In the genomic region with DNA sequence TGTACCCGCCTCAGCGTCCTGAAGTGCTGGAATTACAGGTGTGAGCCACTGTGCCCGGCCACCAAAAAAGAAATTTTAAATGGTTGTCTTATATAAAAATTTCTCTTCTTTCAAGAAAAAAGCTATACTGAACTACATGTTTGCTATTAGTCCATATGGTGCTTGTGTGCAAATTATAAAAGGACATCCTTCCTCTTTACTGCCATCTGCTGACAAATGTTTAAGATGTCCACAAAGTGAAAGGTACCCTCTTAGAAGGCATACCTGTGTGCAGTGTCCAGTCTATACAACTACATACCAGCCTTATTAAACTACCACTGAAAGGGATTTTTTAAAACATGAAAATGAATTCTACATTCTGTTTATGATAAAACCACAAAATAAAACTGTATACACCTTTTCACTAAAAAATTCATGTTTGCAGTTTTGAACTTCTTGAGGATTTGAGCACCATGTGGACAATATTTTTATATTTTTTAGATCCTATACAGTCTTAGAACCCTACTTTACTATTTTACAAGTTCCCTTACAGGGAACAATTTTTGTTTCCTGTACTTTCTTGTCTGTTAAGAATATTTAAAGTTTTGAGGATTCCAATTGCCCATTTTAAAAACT, we compare ENCODE assay signal across 9 cellular contexts. TPM values are rescaled to one million over a fixed set of nuclear protein-coding genes. Genes with fewer than 3 reads are reported as not detected.
DNase-seq lines count a peak whose midpoint lies in the region; ATAC-seq, FAIRE-seq and TF ChIP-seq lines count a peak whose summit lies in the region.
"Had no signal": no experiment of that assay in that cellular context is flagged by ENCODE, and none has a peak within 500 bp of the region (broad histone marks: within the 10 kb centered on the region; RNA-seq: fewer than 3 reads in every experiment).

No MANE protein-coding gene starts in this region.

- FAIRE-seq in D721Med (lab: Jason Lieb, UNC): peak; percentile 77

- H3K4me1 ChIP-seq in OCI-LY7 (ENCODE audit: insufficient read depth, low read length, poor library complexity, severe bottlenecking): no peaks in the 10 kb centered on the region

- DNase-seq in D721Med (ENCODE audit: insufficient read length, low spot score): no peak
- DNase-seq in OCI-LY7 (ENCODE audit: low spot score): peak; percentile 56
- peak; percentile 34 for DNase-seq in fibroblast of peridontal ligament (ENCODE audit: extremely low read depth)
- DNase-seq in stimulated activated naive B cell treated with anti-CD40 and anti-IgM and Interleukin-4, amounts not matched to agents 10 μg/mL and 1 μg/mL and 100 μg/mL, for 72 hours: no peak
- DNase-seq in OCI-M2 (lab: John Stamatoyannopoulos, UW; ENCODE audit: unreplicated experiment): no peak
- no peak for DNase-seq in activated T-cell treated with anti-CD3 and anti-CD28 coated beads, Interleukin-2, amount 50 U/mL, for 72 hours

- no TSS peak for BruUV-seq in OCI-LY7 (replicated peaks; lab: Mats Ljungman, UMichigan)

- peaks cover 27 to 45% of the 10 kb centered on the region in 2 donors for H3K36me3 Mint-ChIP-seq in stimulated activated naive B cell treated with anti-CD40 and anti-IgM and Interleukin-4, amounts not matched to agents 10 μg/mL and 1 μg/mL and 100 μg/mL, for 72 hours
- H3K36me3 Mint-ChIP-seq in activated T-cell treated with anti-CD3 and anti-CD28 coated beads, Interleukin-2, amount 50 U/mL, for 72 hours (ENCODE audit: insufficient read depth in 2 of 2): peaks cover 2 to 26% of the 10 kb centered on the region in 2 donors

- TF ChIP-seq CTCF in D721Med (IDR thresholded peaks at IDR 0.05; ENCODE audit: insufficient read depth, missing control alignments) (peak; percentile 48), OCI-LY7 (conservative IDR thresholded peaks at IDR 0.05; ENCODE audit: low read length) (peak; percentile 74)

- ATAC-seq in HG03175 (IDR thresholded peaks at IDR 0.05; ENCODE audit: unreplicated experiment) (peak; percentile 51), HG03280 (IDR thresholded peaks at IDR 0.05; ENCODE audit: unreplicated experiment) (no peak)
- ATAC-seq in stimulated activated naive B cell treated with anti-CD40 and anti-IgM and Interleukin-4, amounts not matched to agents 10 μg/mL and 1 μg/mL and 100 μg/mL, for 72 hours (replicated peaks): peak; percentile 61 to 62
- no peak for ATAC-seq in activated T-cell treated with anti-CD3 and anti-CD28 coated beads, Interleukin-2, amount 50 U/mL, for 72 hours (replicated peaks in 1 of 2)

- H3K79me2 ChIP-seq in OCI-LY7 (ENCODE audit: insufficient read depth, low read depth, low read length): no peaks in the 10 kb centered on the region

- no peak overlapping the region for H2AFZ ChIP-seq in OCI-LY7 (ENCODE audit: low read length)

- no peak overlapping the region for H3K4me2 ChIP-seq in OCI-LY7 (ENCODE audit: low read length)

- H3K9me3 ChIP-seq in OCI-LY7 (ENCODE audit: low read length): no peaks in the 10 kb centered on the region

- H3K36me3 ChIP-seq in OCI-LY7 (ENCODE audit: insufficient read depth, low read length): peaks cover 89% of the 10 kb centered on the region

- no peaks in the 10 kb centered on the region for H3K9me2 ChIP-seq in OCI-LY7 (ENCODE audit: insufficient read depth, low read length)

- H3K4me1 Mint-ChIP-seq in stimulated activated naive B cell treated with anti-CD40 and anti-IgM and Interleukin-4, amounts not matched to agents 10 μg/mL and 1 μg/mL and 100 μg/mL, for 72 hours: peaks cover 4 to 5% of the 10 kb centered on the region in 2 donors
- peaks cover 14% of the 10 kb centered on the region for H3K4me1 Mint-ChIP-seq in activated T-cell treated with anti-CD3 and anti-CD28 coated beads, Interleukin-2, amount 50 U/mL, for 72 hours (ENCODE audit: low read depth)

- H3K27ac Mint-ChIP-seq in stimulated activated naive B cell treated with anti-CD40 and anti-IgM and Interleukin-4, amounts not matched to agents 10 μg/mL and 1 μg/mL and 100 μg/mL, for 72 hours: no peak overlapping the region
- H3K27ac Mint-ChIP-seq in activated T-cell treated with anti-CD3 and anti-CD28 coated beads, Interleukin-2, amount 50 U/mL, for 72 hours: no peak overlapping the region

- H3K27me3 Mint-ChIP-seq in stimulated activated naive B cell treated with anti-CD40 and anti-IgM and Interleukin-4, amounts not matched to agents 10 μg/mL and 1 μg/mL and 100 μg/mL, for 72 hours: no peaks in the 10 kb centered on the region
- no peaks in the 10 kb centered on the region for H3K27me3 Mint-ChIP-seq in activated T-cell treated with anti-CD3 and anti-CD28 coated beads, Interleukin-2, amount 50 U/mL, for 72 hours (ENCODE audit: low read depth)

- H3K4me3 Mint-ChIP-seq in stimulated activated naive B cell treated with anti-CD40 and anti-IgM and Interleukin-4, amounts not matched to agents 10 μg/mL and 1 μg/mL and 100 μg/mL, for 72 hours: no peak overlapping the region
- no peak overlapping the region for H3K4me3 Mint-ChIP-seq in activated T-cell treated with anti-CD3 and anti-CD28 coated beads, Interleukin-2, amount 50 U/mL, for 72 hours

- POLR2A ChIA-PET in OCI-LY7 (lab: Charles Lee): no interaction called here

- no peak overlapping the region for H3K27ac ChIP-seq in OCI-LY7 (ENCODE audit: low read depth, low read length, poor library complexity, severe bottlenecking)

- no peaks in the 10 kb centered on the region for H3K9me3 Mint-ChIP-seq in stimulated activated naive B cell treated with anti-CD40 and anti-IgM and Interleukin-4, amounts not matched to agents 10 μg/mL and 1 μg/mL and 100 μg/mL, for 72 hours
- no peaks in the 10 kb centered on the region for H3K9me3 Mint-ChIP-seq in activated T-cell treated with anti-CD3 and anti-CD28 coated beads, Interleukin-2, amount 50 U/mL, for 72 hours

- H4K20me1 ChIP-seq in OCI-LY7 (ENCODE audit: insufficient read depth, low read length): no peaks in the 10 kb centered on the region

- no peak overlapping the region for H3K4me3 ChIP-seq in OCI-LY7 (ENCODE audit: low read depth, low read length, poor library complexity, severe bottlenecking)

- intact Hi-C loops in OCI-LY7 (cut with micrococcal nuclease; ENCODE audit: unreplicated experiment): no loop called here

- CTCF ChIA-PET in OCI-LY7 (lab: Charles Lee; ENCODE audit: unreplicated experiment): no interaction called here

RNA-seq across cellular contexts. Expression of a gene that starts 32.8 kb away (rescaled TPM):
- not detected in 2 replicates for total RNA-seq in OCI-LY7 (2014; rRNA removed; shearing (Covaris generic))
- not detected in 2 replicates for total RNA-seq in OCI-LY7 (2022)
- not detected for total RNA-seq in activated T-cell treated with anti-CD3 and anti-CD28 coated beads, Interleukin-2, amount 50 U/mL, for 72 hours
- total RNA-seq: urinary bladder had no signal

Comparison
In these comparisons a context has a peak if more than half of its experiments do, and no peak if none do; other contexts are left out.
1. DNase-seq: peak in OCI-LY7 (single experiment) and fibroblast of peridontal ligament (single experiment); none in D721Med (single experiment), stimulated activated naive B cell treated with anti-CD40 and anti-IgM and Interleukin-4, amounts not matched to agents 10 μg/mL and 1 μg/mL and 100 μg/mL, for 72 hours (single experiment), OCI-M2 (single experiment) and activated T-cell treated with anti-CD3 and anti-CD28 coated beads, Interleukin-2, amount 50 U/mL, for 72 hours (0 of 2).
2. ATAC-seq: peak in HG03175 (single experiment) and stimulated activated naive B cell treated with anti-CD40 and anti-IgM and Interleukin-4, amounts not matched to agents 10 μg/mL and 1 μg/mL and 100 μg/mL, for 72 hours (2 of 2); none in HG03280 (single experiment) and activated T-cell treated with anti-CD3 and anti-CD28 coated beads, Interleukin-2, amount 50 U/mL, for 72 hours (0 of 2).